In the genomic region with DNA sequence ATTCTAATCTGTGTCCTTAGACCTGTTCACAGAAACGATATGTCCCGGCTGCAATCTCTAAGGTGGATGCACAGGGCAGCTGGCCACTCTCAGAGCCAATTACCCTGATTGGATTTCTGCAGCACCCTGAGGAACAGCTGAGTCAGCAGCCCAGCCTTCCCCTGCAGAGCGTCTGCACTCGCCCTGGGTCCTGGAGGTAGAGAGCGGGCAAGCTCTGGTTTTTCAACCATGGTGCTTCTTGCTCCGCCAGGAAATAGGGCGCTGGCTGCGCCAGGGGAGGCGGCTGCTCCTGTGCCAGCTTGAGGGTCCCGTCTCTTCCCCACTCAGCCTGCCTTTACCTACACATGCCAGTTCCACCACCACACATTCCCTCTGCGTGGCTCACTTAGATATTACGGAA, we compare ENCODE assay signal across 1 cellular context.
TF ChIP-seq lines count a peak whose summit lies in the region.

No MANE protein-coding gene starts in this region.

TF ChIP-seq in HepG2, 621 proteins besides CTCF, POLR2A, EP300 and RAD21:
- TF ChIP-seq GPN1 (CRISPR knock-in tag; IDR thresholded peaks at IDR 0.05; ENCODE audit: borderline replicate concordance) (no peak), CEBPG (CRISPR knock-in tag; IDR thresholded peaks at IDR 0.05) (no peak), MAFF (IDR thresholded peaks at IDR 0.05; ENCODE audit: low read depth, low read length) (peak; percentile 85), NFYC (CRISPR knock-in tag; IDR thresholded peaks at IDR 0.05) (no peak), NRL (CRISPR knock-in tag; IDR thresholded peaks at IDR 0.05; ENCODE audit: borderline replicate concordance) (no peak), TCF12 (IDR thresholded peaks at IDR 0.05) (no peak), TCF12 (CRISPR knock-in tag; IDR thresholded peaks at IDR 0.05) (no peak), BRD4 (CRISPR knock-in tag; IDR thresholded peaks at IDR 0.05) (no peak), ZNF235 (CRISPR knock-in tag; IDR thresholded peaks at IDR 0.05; ENCODE audit: borderline replicate concordance) (no peak), ZNF3 (CRISPR knock-in tag; IDR thresholded peaks at IDR 0.05) (no peak), ZBED4 (CRISPR knock-in tag; IDR thresholded peaks at IDR 0.05; ENCODE audit: borderline replicate concordance) (no peak), KDM1A (CRISPR knock-in tag; IDR thresholded peaks at IDR 0.05) (no peak), MAFK (conservative IDR thresholded peaks at IDR 0.05 in 1 of 2, IDR thresholded peaks at IDR 0.05 in 1 of 2; ENCODE audit: low read length in 2 of 2) (peak; percentile 86 to 91), ZFYVE20 (CRISPR knock-in tag; IDR thresholded peaks at IDR 0.05; ENCODE audit: borderline replicate concordance, low read depth) (no peak), KLF6 (CRISPR knock-in tag; IDR thresholded peaks at IDR 0.05) (no peak)
- TF ChIP-seq, protein P1, sequence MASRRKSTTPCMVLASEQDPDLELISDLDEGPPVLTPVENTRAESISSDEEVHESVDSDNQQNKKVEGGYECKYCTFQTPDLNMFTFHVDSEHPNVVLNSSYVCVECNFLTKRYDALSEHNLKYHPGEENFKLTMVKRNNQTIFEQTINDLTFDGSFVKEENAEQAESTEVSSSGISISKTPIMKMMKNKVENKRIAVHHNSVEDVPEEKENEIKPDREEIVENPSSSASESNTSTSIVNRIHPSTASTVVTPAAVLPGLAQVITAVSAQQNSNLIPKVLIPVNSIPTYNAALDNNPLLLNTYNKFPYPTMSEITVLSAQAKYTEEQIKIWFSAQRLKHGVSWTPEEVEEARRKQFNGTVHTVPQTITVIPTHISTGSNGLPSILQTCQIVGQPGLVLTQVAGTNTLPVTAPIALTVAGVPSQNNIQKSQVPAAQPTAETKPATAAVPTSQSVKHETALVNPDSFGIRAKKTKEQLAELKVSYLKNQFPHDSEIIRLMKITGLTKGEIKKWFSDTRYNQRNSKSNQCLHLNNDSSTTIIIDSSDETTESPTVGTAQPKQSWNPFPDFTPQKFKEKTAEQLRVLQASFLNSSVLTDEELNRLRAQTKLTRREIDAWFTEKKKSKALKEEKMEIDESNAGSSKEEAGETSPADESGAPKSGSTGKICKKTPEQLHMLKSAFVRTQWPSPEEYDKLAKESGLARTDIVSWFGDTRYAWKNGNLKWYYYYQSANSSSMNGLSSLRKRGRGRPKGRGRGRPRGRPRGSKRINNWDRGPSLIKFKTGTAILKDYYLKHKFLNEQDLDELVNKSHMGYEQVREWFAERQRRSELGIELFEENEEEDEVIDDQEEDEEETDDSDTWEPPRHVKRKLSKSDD (CRISPR knock-in tag; IDR thresholded peaks at IDR 0.05; ENCODE audit: low read depth): no peak
